In the genomic region with DNA sequence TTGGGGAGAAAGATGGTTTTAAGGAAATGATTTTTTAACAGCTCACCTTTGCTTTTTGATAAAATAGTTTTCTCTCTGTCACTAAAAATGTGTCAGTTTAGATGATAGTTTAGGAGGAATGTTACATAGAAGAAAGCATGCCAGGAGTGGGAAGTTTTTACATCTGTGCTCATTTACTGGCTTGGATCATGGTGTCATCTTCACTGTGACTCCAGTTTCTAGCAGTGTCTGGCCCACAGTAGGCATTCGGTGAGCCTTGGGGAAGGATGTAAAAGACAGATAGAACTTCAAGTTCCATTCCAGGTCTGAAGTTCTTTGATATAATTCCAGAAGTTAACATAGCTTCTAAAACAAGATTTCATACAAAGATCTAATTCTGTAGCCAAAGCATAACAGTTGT, we compare ENCODE assay signal across 19 cellular contexts.
"Had no signal": no experiment of that assay in that cellular context is flagged by ENCODE, and none has a peak within 500 bp of the region (broad histone marks: within the 10 kb centered on the region; RNA-seq: fewer than 3 reads in every experiment).

No MANE protein-coding gene starts in this region.

- DNase-seq: dermis blood vessel endothelial cell; effector memory CD4-positive, alpha-beta T cell; foreskin melanocyte; head of caudate nucleus; mesendoderm; midbrain; naive thymus-derived CD8-positive, alpha-beta T cell; occipital lobe; pancreas; right lobe of liver; stimulated activated CD4-positive, alpha-beta T cell treated with anti-CD3 and anti-CD28 coated beads, Interleukin-2, amount 100 ng/mL, for 24 hours; stimulated activated CD4-positive, alpha-beta T cell treated with anti-CD3 and anti-CD28 coated beads, Interleukin-4, amount 100 ng/mL, for 24 hours; stimulated activated naive CD4-positive, alpha-beta T cell treated with Interleukin-2 at 50 U/mL for 16 hours; stomach; thyroid gland had no signal

- ATAC-seq: left lobe of liver; naive thymus-derived CD8-positive, alpha-beta T cell; pancreas; right lobe of liver; stimulated activated effector memory CD8-positive, alpha-beta T cell treated with anti-CD3 and anti-CD28 coated beads, Interleukin-12 subunit alpha, Interleukin-12 subunit beta, amount 100 ng/mL, for 72 hours had no signal

- H3K9me3 ChIP-seq: pancreas, right lobe of liver, thyroid gland had no signal

- H3K36me3 ChIP-seq: esophagus muscularis mucosa, pancreas, right lobe of liver, stomach, thyroid gland had no signal

- H3K4me1 ChIP-seq: pancreas, right lobe of liver, thyroid gland had no signal

- H3K27me3 ChIP-seq: esophagus muscularis mucosa, pancreas, right lobe of liver, stomach, thyroid gland had no signal

- H3K4me3 ChIP-seq: coronary artery, esophagus muscularis mucosa, pancreas, right lobe of liver, stomach, thyroid gland had no signal

- H3K27ac ChIP-seq: pancreas, right lobe of liver, stomach, thyroid gland had no signal
